In genomic region chr2:76050196-76050595, GRCh38 we compare ENCODE assay signal across 2 cellular contexts.
TF ChIP-seq lines count a peak whose summit lies in the region.

No MANE protein-coding gene starts in this region.

TF ChIP-seq in HepG2, 621 proteins besides CTCF, POLR2A, EP300 and RAD21:
- TF ChIP-seq ZBTB26 (CRISPR knock-in tag; IDR thresholded peaks at IDR 0.05; ENCODE audit: borderline replicate concordance) = no peak
- TF ChIP-seq SIX4 (CRISPR knock-in tag; IDR thresholded peaks at IDR 0.05) = no peak
- no peak for TF ChIP-seq CSRNP1 (CRISPR knock-in tag; IDR thresholded peaks at IDR 0.05)
- TF ChIP-seq ZNF883 (CRISPR knock-in tag; IDR thresholded peaks at IDR 0.05; ENCODE audit: not compliant biosample characterization) = no peak
- TF ChIP-seq SETDB1 (CRISPR knock-in tag; IDR thresholded peaks at IDR 0.05; ENCODE audit: borderline replicate concordance) = peak; percentile 50; the same call in 1 of the 2 replicates
- TF ChIP-seq ZNF225 (CRISPR knock-in tag; IDR thresholded peaks at IDR 0.05) = peak; percentile 99; the same call in 1 of the 2 replicates
- TF ChIP-seq ZNF530 (CRISPR knock-in tag; IDR thresholded peaks at IDR 0.05; ENCODE audit: low read depth) = no peak
- no peak for TF ChIP-seq ZNF275 (CRISPR knock-in tag; IDR thresholded peaks at IDR 0.05; ENCODE audit: borderline replicate concordance)
- TF ChIP-seq TCF7L2 (IDR thresholded peaks at IDR 0.05; ENCODE audit: low read depth, low read length) = no peak
- TF ChIP-seq ZNF326 (CRISPR knock-in tag; IDR thresholded peaks at IDR 0.05; ENCODE audit: borderline replicate concordance) = no peak
- TF ChIP-seq SMC3 (IDR thresholded peaks at IDR 0.05; ENCODE audit: low read length) = peak; percentile 30; the same call in 1 of the 2 replicates
- TF ChIP-seq ZNF383 (CRISPR knock-in tag; IDR thresholded peaks at IDR 0.05; ENCODE audit: borderline replicate concordance) = no peak
- peak; percentile 77 for TF ChIP-seq STAG1 (CRISPR knock-in tag; IDR thresholded peaks at IDR 0.05)
- TF ChIP-seq DBP (CRISPR knock-in tag; IDR thresholded peaks at IDR 0.05; ENCODE audit: not compliant biosample characterization) = no peak
- no peak for TF ChIP-seq RCOR2 (CRISPR knock-in tag; IDR thresholded peaks at IDR 0.05)
- TF ChIP-seq ZNF678 (CRISPR knock-in tag; IDR thresholded peaks at IDR 0.05) = no peak
- no peak for TF ChIP-seq ATAD3A (CRISPR knock-in tag; IDR thresholded peaks at IDR 0.05)

TF ChIP-seq in H1, 55 proteins besides CTCF, POLR2A, EP300 and RAD21:
- no peak for TF ChIP-seq JUND (IDR thresholded peaks at IDR 0.05; ENCODE audit: low read length)
- no peak for TF ChIP-seq CBX5 (IDR thresholded peaks at IDR 0.05; ENCODE audit: low read depth, low read length)
- TF ChIP-seq TBP (IDR thresholded peaks at IDR 0.05; ENCODE audit: low read depth, low read length) = no peak
- no peak for TF ChIP-seq TCF12 (IDR thresholded peaks at IDR 0.05; ENCODE audit: low read depth, low read length)
- no peak for TF ChIP-seq ZNF274 (IDR thresholded peaks at IDR 0.05; ENCODE audit: borderline replicate concordance, extremely low read depth, low read length)
TF ChIP-seq in H1: peak in this region for 0.
